In genomic region chr10:79069325-79070090, GRCh38 we compare ENCODE assay signal across 8 cellular contexts. TPM values are rescaled to one million over a fixed set of nuclear protein-coding genes. Genes with fewer than 3 reads are reported as not detected.
DNase-seq lines count a peak whose midpoint lies in the region; TF ChIP-seq lines count a peak whose summit lies in the region.

No MANE protein-coding gene starts in this region.

- H4K20me1 ChIP-seq in BLaER1, result peaks cover 53% of the 10 kb centered on the region

- H3K27me3 ChIP-seq in BLaER1 (peaks cover 3% of the 10 kb centered on the region; the same call in 1 of the 2 replicates), duodenal mucosa (ENCODE audit: control insufficient read depth in 1 of 2, insufficient read depth in 2 of 2, low read length in 2 of 2) (no peaks in the 10 kb centered on the region), stomach (no peaks in the 10 kb centered on the region)

- H3K9me3 ChIP-seq in BLaER1 (no peaks in the 10 kb centered on the region), duodenal mucosa (ENCODE audit: control insufficient read depth in 1 of 2, low read length in 2 of 2) (no peaks in the 10 kb centered on the region), stomach (no peaks in the 10 kb centered on the region)

- H3K4me3 ChIP-seq in BLaER1 (peak overlapping the region; percentile 100), duodenal mucosa (ENCODE audit: low read depth in 1 of 2, low read length in 2 of 2) (peak overlapping the region; percentile 83 to 95), stomach (peak overlapping the region; percentile 80 to 93 (median 90))

- peak; percentile 83 for DNase-seq in GM20000 (ENCODE audit: low spot score)
- DNase-seq in HT-29 (ENCODE audit: low spot score), result peak; percentile 29
- DNase-seq in activated CD4-positive, alpha-beta T cell treated with anti-CD3 and anti-CD28 coated beads for 48 hours, result peak; percentile 58
- DNase-seq in medulla oblongata (ENCODE audit: extremely low spot score), result peak; percentile 46
- DNase-seq in stomach, result peak; percentile 61
- DNase-seq in ureter (ENCODE audit: low spot score), result no peak

- H3K27ac ChIP-seq in BLaER1 (peak overlapping the region; percentile 94), duodenal mucosa (ENCODE audit: low read depth, low read length) (peak overlapping the region; percentile 88), stomach (peak overlapping the region; percentile 95 to 99 (median 98))

- no peak for TF ChIP-seq POLR2A in stomach (IDR thresholded peaks at IDR 0.05)

- TF ChIP-seq CTCF in GM20000 (IDR thresholded peaks at IDR 0.05; ENCODE audit: extremely low read depth, missing control alignments), result no peak
- no peak for TF ChIP-seq CTCF in stomach (IDR thresholded peaks at IDR 0.05)

- TF ChIP-seq EP300 in stomach (IDR thresholded peaks at IDR 0.05), result no peak

- peak overlapping the region; percentile 99 for H3K4me2 ChIP-seq in BLaER1

- no peaks in the 10 kb centered on the region for H3K36me3 ChIP-seq in BLaER1
- no peaks in the 10 kb centered on the region for H3K36me3 ChIP-seq in duodenal mucosa (ENCODE audit: control insufficient read depth in 1 of 2, insufficient read depth in 2 of 2, low read length in 2 of 2)
- no peaks in the 10 kb centered on the region for H3K36me3 ChIP-seq in stomach

- H3K4me1 ChIP-seq in BLaER1, result peaks cover 53% of the 10 kb centered on the region
- peaks cover 31 to 54% of the 10 kb centered on the region in 2 donors for H3K4me1 ChIP-seq in duodenal mucosa (ENCODE audit: control insufficient read depth in 1 of 2, insufficient read depth in 2 of 2, low read length in 2 of 2)
- peaks cover 46 to 71% (median 65%) of the 10 kb centered on the region in 4 donors for H3K4me1 ChIP-seq in stomach

- peak overlapping the region; percentile 97 for H3K9ac ChIP-seq in BLaER1
- peak overlapping the region; percentile 72 to 91 for H3K9ac ChIP-seq in duodenal mucosa (ENCODE audit: low read depth in 1 of 2, low read length in 2 of 2)

- 0 to 2% (median 1%) methylated on average over 26 to 77 of the region's 78 CpGs for WGBS in stomach, 5 donors

- intact Hi-C loops in stomach (cut with DNase I; ENCODE audit: low total_unique reads), result loop anchor here (10.0 kb wide), 2 partner anchors 65 to 125 kb away; no protein-coding TSS in a partner anchor

RNA-seq across cellular contexts. Expression of gene ZMIZ1, which starts 0.7 kb away (rescaled TPM):
- total RNA-seq in HT-29 (2014; rRNA removed; shearing (Covaris generic)), result 21.0 and 27.5 TPM in 2 replicates
- total RNA-seq in stomach, result 100 to 1,000 TPM in 1 of 5 donors, 10 to 100 TPM in 4; 25.9 to 103 (median 67.7) TPM
- polyA plus RNA-seq in stomach, result 10 to 100 TPM; 17.7 to 20.2 (median 18.2) TPM
- 107 TPM for total RNA-seq in ureter
